ENCODE assay signal across 8 cellular contexts in the genomic region with DNA sequence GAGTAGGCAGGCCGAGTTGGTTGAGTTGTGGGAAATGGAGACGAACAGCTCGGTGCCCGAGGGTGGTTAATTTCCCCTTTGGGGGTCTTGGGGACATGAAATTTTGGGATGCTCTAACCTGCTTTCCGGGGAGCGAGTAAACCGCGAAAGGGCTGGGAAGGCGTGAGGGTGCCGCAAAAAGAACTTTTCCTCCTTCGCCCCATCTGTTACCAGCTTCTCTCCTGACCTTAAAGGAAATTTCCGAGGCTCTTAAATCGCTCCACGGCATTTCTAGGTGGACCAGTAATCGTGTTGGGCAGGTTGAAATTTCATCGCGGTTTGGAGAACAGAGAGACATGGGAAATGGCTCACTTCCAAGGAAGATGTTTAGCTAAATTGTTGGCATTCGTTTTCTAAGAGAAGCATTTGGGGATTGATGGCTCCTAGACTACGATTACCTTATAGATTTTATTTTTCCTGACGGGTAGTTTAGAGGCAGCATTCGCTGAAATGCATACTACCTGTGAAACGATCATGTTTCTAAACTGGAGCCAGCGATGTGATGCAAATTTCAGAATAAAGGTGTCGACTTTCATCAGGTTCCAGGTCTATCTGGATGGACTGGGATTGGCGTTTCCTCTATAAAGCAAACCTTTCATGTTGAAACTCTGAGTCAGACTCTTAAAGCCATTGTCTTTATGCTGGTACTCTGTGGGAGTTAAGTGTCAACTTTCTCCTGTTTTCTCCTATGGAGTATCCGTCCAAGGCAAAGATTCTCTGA. TPM values are rescaled to one million over a fixed set of nuclear protein-coding genes. Genes with fewer than 3 reads are reported as not detected.
DNase-seq lines count a peak whose midpoint lies in the region; ATAC-seq, FAIRE-seq and TF ChIP-seq lines count a peak whose summit lies in the region.

No MANE protein-coding gene starts in this region.

- ATAC-seq in HG03342 (IDR thresholded peaks at IDR 0.05; ENCODE audit: unreplicated experiment) (no peak), GM19023 (IDR thresholded peaks at IDR 0.05; ENCODE audit: unreplicated experiment) (no peak)

- H3K36me3 ChIP-seq in BLaER1, result no peaks in the 10 kb centered on the region
- H3K36me3 ChIP-seq in bronchial epithelial cell (ENCODE audit: control insufficient read depth, insufficient read depth, low read length), result no peaks in the 10 kb centered on the region

- FAIRE-seq in bronchial epithelial cell (lab: Jason Lieb, UNC), result no peak

- peak overlapping the region; percentile 89 for H3K4me3 ChIP-seq in BLaER1
- H3K4me3 ChIP-seq in bronchial epithelial cell (ENCODE audit: low read depth, low read length), result peak overlapping the region; percentile 92

- H3K27me3 ChIP-seq in BLaER1, result no peaks in the 10 kb centered on the region
- no peaks in the 10 kb centered on the region for H3K27me3 ChIP-seq in bronchial epithelial cell (ENCODE audit: control insufficient read depth, insufficient read depth, low read length)
- no peaks in the 10 kb centered on the region for H3K27me3 ChIP-seq in layer of hippocampus (ENCODE audit: control insufficient read depth, insufficient read depth, low read length)

- no peaks in the 10 kb centered on the region for H4K20me1 ChIP-seq in BLaER1

- H3K27ac ChIP-seq in BLaER1, result peak overlapping the region; percentile 89
- H3K27ac ChIP-seq in layer of hippocampus (ENCODE audit: low read depth, low read length), result peak overlapping the region; percentile 91

- peak overlapping the region; percentile 87 for H3K4me2 ChIP-seq in BLaER1

- no peaks in the 10 kb centered on the region for H3K9me3 ChIP-seq in BLaER1

- no peak for TF ChIP-seq CTCF in bronchial epithelial cell (IDR thresholded peaks at IDR 0.05; ENCODE audit: insufficient read depth, low read length, severe bottlenecking)

- H3K9ac ChIP-seq in BLaER1, result peak overlapping the region; percentile 92

- H3K4me1 ChIP-seq in BLaER1, result peaks cover 38% of the 10 kb centered on the region

- DNase-seq in HCEC 1CT, result peak; percentile 47
- DNase-seq in NCI-H82 treated with DMSO at 0.1 percent for 48 hours (lab: John Stamatoyannopoulos, UW; ENCODE audit: unreplicated experiment), result peak; percentile 9
- peak; percentile 92 for DNase-seq in bronchial epithelial cell (ENCODE audit: low read depth)
- DNase-seq in stromal cell of bone marrow (ENCODE audit: low read depth), result peak; percentile 21

RNA-seq across cellular contexts. Expression of a gene that starts 1.5 kb away (rescaled TPM):
- 38.2 and 50.8 TPM in 2 replicates for total RNA-seq in bronchial epithelial cell

Comparison
In these comparisons a context has a peak if more than half of its experiments do, and no peak if none do; other contexts are left out.
1. DNase-seq: peak in every context shown above with its lines; median percentile 92 in bronchial epithelial cell; 47 in HCEC 1CT; 21 in stromal cell of bone marrow; 9 in NCI-H82 treated with DMSO at 0.1 percent for 48 hours.